1 cellular context compared by ENCODE assay signal in genomic region chr7:73839290-73839689, GRCh38.
TF ChIP-seq lines count a peak whose summit lies in the region.

No MANE protein-coding gene starts in this region.

TF ChIP-seq in IMR-90, 13 proteins besides CTCF, POLR2A, EP300 and RAD21:
- TF ChIP-seq MAZ (IDR thresholded peaks at IDR 0.05; ENCODE audit: borderline replicate concordance, low read depth, low read length) (no peak), NFE2L2 (IDR thresholded peaks at IDR 0.05; ENCODE audit: low read depth, low read length) (no peak), RCOR1 (IDR thresholded peaks at IDR 0.05; ENCODE audit: insufficient replicate concordance, low read length) (no peak), RFX5 (IDR thresholded peaks at IDR 0.05; ENCODE audit: low read depth, low read length) (no peak), USF2 (IDR thresholded peaks at IDR 0.05; ENCODE audit: low read depth, low read length) (no peak), CHD1 (IDR thresholded peaks at IDR 0.05; ENCODE audit: low read depth, low read length) (no peak), BHLHE40 (IDR thresholded peaks at IDR 0.05; ENCODE audit: low read depth, low read length) (no peak), MXI1 (IDR thresholded peaks at IDR 0.05; ENCODE audit: borderline replicate concordance, low read depth, low read length) (no peak), SMC3 (IDR thresholded peaks at IDR 0.05; ENCODE audit: low read depth, low read length) (no peak), CEBPB (IDR thresholded peaks at IDR 0.05; ENCODE audit: low read depth, low read length) (no peak), FOS (IDR thresholded peaks at IDR 0.05; ENCODE audit: low read depth, low read length) (no peak), MAFK (IDR thresholded peaks at IDR 0.05; ENCODE audit: low read depth, low read length) (no peak), ELK1 (IDR thresholded peaks at IDR 0.05; ENCODE audit: borderline replicate concordance, low read depth, low read length) (no peak)
TF ChIP-seq in IMR-90: peak in this region for 0.
